10 cellular contexts compared by ENCODE assay signal in genomic region chr10:22690614-22691431, GRCh38. TPM values are rescaled to one million over a fixed set of nuclear protein-coding genes. Genes with fewer than 3 reads are reported as not detected.
DNase-seq lines count a peak whose midpoint lies in the region; ATAC-seq and TF ChIP-seq lines count a peak whose summit lies in the region.
"Had no signal": no experiment of that assay in that cellular context is flagged by ENCODE, and none has a peak within 500 bp of the region (broad histone marks: within the 10 kb centered on the region; RNA-seq: fewer than 3 reads in every experiment).

No MANE protein-coding gene starts in this region.

- H3K4me3 ChIP-seq in heart left ventricle (no peak overlapping the region), epithelial cell of esophagus (ENCODE audit: low read length) (no peak overlapping the region), MG63 (no peak overlapping the region)
- H3K4me3 ChIP-seq: upper lobe of left lung had no signal

- WGBS in heart left ventricle, 4 donors, result 78 to 82% (median 81%) methylated on average over 9 of the region's 9 CpGs

- ATAC-seq in Right ventricle myocardium superior (ENCODE audit: poor library complexity), result peak; percentile 34
- ATAC-seq in heart left ventricle, result no peak

- peaks cover 0 to 59% (median 8%) of the 10 kb centered on the region in 12 donors for H3K4me1 ChIP-seq in heart left ventricle

- DNase-seq in Right ventricle myocardium superior (no peak), heart left ventricle (no peak), NCI-H69 (lab: John Stamatoyannopoulos, UW) (peak; percentile 65), epithelial cell of esophagus (ENCODE audit: low read depth) (peak; percentile 51), GM19238 (ENCODE audit: insufficient read length, low spot score) (no peak), NCI-H510A (lab: John Stamatoyannopoulos, UW) (no peak), MG63 (no peak), GM20000 (ENCODE audit: low spot score) (no peak)
- DNase-seq: KBM-7, upper lobe of left lung had no signal

- H3K9me3 ChIP-seq in heart left ventricle (no peaks in the 10 kb centered on the region), MG63 (no peaks in the 10 kb centered on the region)
- H3K9me3 ChIP-seq: upper lobe of left lung had no signal

- H3K27me3 ChIP-seq in heart left ventricle, result no peaks in the 10 kb centered on the region
- no peaks in the 10 kb centered on the region for H3K27me3 ChIP-seq in MG63
- H3K27me3 ChIP-seq: upper lobe of left lung had no signal

- no peak for TF ChIP-seq POLR2A in heart left ventricle (IDR thresholded peaks at IDR 0.05)

- no peak for TF ChIP-seq CTCF in heart left ventricle (IDR thresholded peaks at IDR 0.05)
- no peak for TF ChIP-seq CTCF in epithelial cell of esophagus (IDR thresholded peaks at IDR 0.05; ENCODE audit: insufficient read depth, low read depth, low read length, missing control alignments)
- no peak for TF ChIP-seq CTCF in GM20000 (IDR thresholded peaks at IDR 0.05; ENCODE audit: extremely low read depth, missing control alignments)

- intact Hi-C loops in Right ventricle myocardium superior (cut with DNase I), result no loop called here
- intact Hi-C loops in heart left ventricle (cut with DNase I), result no loop called here

- H3K36me3 ChIP-seq in heart left ventricle (no peaks in the 10 kb centered on the region), MG63 (no peaks in the 10 kb centered on the region)
- H3K36me3 ChIP-seq: upper lobe of left lung had no signal

- no peak overlapping the region for H3K27ac ChIP-seq in heart left ventricle

RNA-seq across cellular contexts. Expression of gene PIP4K2A, which starts 23.6 kb away (rescaled TPM):
- 13.9 TPM for total RNA-seq in Right ventricle myocardium superior
- 10 to 100 TPM in 8 of 9 donors, 1 to 10 TPM in 1; 9.2 to 35.6 (median 13.7) TPM for total RNA-seq in heart left ventricle
- polyA plus RNA-seq in heart left ventricle, result 1 to 10 TPM; 4.0 to 8.3 TPM
- 17.4 and 17.8 TPM in 2 replicates for total RNA-seq in MG63 (2014; rRNA removed; shearing (Covaris generic); ENCODE audit: low replicate concordance)

Comparison
In these comparisons a context has a peak if more than half of its experiments do, and no peak if none do; other contexts are left out.
1. DNase-seq: peak in NCI-H69 (single experiment) and epithelial cell of esophagus (single experiment); none in Right ventricle myocardium superior (single experiment), heart left ventricle (0 of 5), GM19238 (single experiment), NCI-H510A (single experiment), MG63 (single experiment) and GM20000 (single experiment).